Comparison of ENCODE assay signal across 13 cellular contexts in genomic region chr11:100927579-100927978, GRCh38.
"Had no signal": no experiment of that assay in that cellular context is flagged by ENCODE, and none has a peak within 500 bp of the region (broad histone marks: within the 10 kb centered on the region; RNA-seq: fewer than 3 reads in every experiment).

No MANE protein-coding gene starts in this region.

- H3K9me3 Mint-ChIP-seq: activated CD4-positive, alpha-beta memory T cell treated with anti-CD3 and anti-CD28 coated beads for 36 hours; activated T-cell treated with anti-CD3 and anti-CD28 coated beads, Interleukin-2, amount 50 U/mL, for 4 hours had no signal

- H3K4me3 ChIP-seq: psoas muscle had no signal

- H3K27me3 Mint-ChIP-seq: activated CD4-positive, alpha-beta memory T cell treated with anti-CD3 and anti-CD28 coated beads for 36 hours had no signal

- H3K4me1 ChIP-seq: psoas muscle had no signal

- H3K4me1 Mint-ChIP-seq: activated CD4-positive, alpha-beta T cell treated with anti-CD3 and anti-CD28 coated beads for 36 hours had no signal

- H3K27ac ChIP-seq: psoas muscle, WERI-Rb-1 had no signal

- ATAC-seq: activated CD4-positive, alpha-beta T cell treated with anti-CD3 and anti-CD28 coated beads for 36 hours; activated T-cell treated with anti-CD3 and anti-CD28 coated beads, Interleukin-2, amount 50 U/mL, for 4 hours; left ventricle myocardium superior; psoas muscle; sciatic nerve had no signal

- H3K36me3 Mint-ChIP-seq: activated CD4-positive, alpha-beta memory T cell treated with anti-CD3 and anti-CD28 coated beads for 36 hours had no signal

- H3K36me3 ChIP-seq: WERI-Rb-1 had no signal

- H3K27ac Mint-ChIP-seq: activated CD4-positive, alpha-beta memory T cell treated with anti-CD3 and anti-CD28 coated beads for 36 hours; activated CD4-positive, alpha-beta T cell treated with anti-CD3 and anti-CD28 coated beads for 36 hours had no signal

- H3K4me3 Mint-ChIP-seq: activated CD4-positive, alpha-beta memory T cell treated with anti-CD3 and anti-CD28 coated beads for 36 hours; activated CD4-positive, alpha-beta T cell treated with anti-CD3 and anti-CD28 coated beads for 36 hours; activated T-cell treated with anti-CD3 and anti-CD28 coated beads, Interleukin-2, amount 50 U/mL, for 4 hours had no signal

- H3K9me3 ChIP-seq: psoas muscle had no signal

- DNase-seq: activated CD4-positive, alpha-beta memory T cell treated with anti-CD3 and anti-CD28 coated beads for 36 hours; activated CD4-positive, alpha-beta T cell treated with anti-CD3 and anti-CD28 coated beads for 36 hours; activated effector memory CD4-positive, alpha-beta T cell treated with Interleukin-2 at 50 U/mL for 16 hours; activated naive CD4-positive, alpha-beta T cell treated with anti-CD3 and anti-CD28 coated beads, Interleukin-2, amount 50 U/mL, for 16 hours; activated T-cell treated with anti-CD3 and anti-CD28 coated beads, Interleukin-2, amount 50 U/mL, for 4 hours; hypothalamus; left ventricle myocardium superior; psoas muscle; stimulated activated CD4-positive, alpha-beta T cell treated with anti-CD3 and anti-CD28 coated beads, Interleukin-12 subunit alpha, Interleukin-12 subunit beta, amount 100 ng/mL, for 4 hours; stimulated activated CD4-positive, alpha-beta T cell treated with anti-CD3 and anti-CD28 coated beads, Interleukin-2, amount 100 ng/mL, for 24 hours; T-helper 1 cell; WERI-Rb-1 had no signal
